ENCODE assay signal across 28 cellular contexts in the genomic region with DNA sequence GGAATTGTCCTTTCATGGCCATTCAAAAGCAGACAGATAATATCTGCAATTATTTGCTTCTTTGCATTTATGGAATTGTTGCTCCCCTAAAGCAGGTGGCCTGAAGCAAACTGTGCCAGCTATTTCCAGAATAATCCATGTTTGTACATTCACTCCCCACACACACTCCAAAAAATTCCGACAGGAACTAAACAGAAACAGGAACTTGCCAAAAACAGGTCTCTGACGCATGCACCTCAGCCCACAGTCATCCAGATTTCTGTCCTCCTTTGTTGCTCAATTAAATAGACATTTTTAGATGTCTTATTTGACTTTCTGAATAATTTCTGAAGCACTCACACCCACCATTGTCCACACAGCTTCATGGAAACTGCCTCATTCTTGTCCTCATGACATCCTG.
DNase-seq lines count a peak whose midpoint lies in the region; ATAC-seq and TF ChIP-seq lines count a peak whose summit lies in the region.
"Had no signal": no experiment of that assay in that cellular context is flagged by ENCODE, and none has a peak within 500 bp of the region (broad histone marks: within the 10 kb centered on the region; RNA-seq: fewer than 3 reads in every experiment).

No MANE protein-coding gene starts in this region.

- no peak overlapping the region for H2BK120ac ChIP-seq in mesendoderm (ENCODE audit: low read depth, low read length)

- peak overlapping the region; percentile 3; the same call in 1 of the 2 replicates for H2AFZ ChIP-seq in OCI-LY3 (ENCODE audit: low read depth, low read length)

- no peak overlapping the region for H3K4me3 ChIP-seq in AG10803 (ENCODE audit: low read length)
- H3K4me3 ChIP-seq in OCI-LY3 (ENCODE audit: low read length) = no peak overlapping the region
- H3K4me3 ChIP-seq in epithelial cell of esophagus (ENCODE audit: low read length) = no peak overlapping the region
- no peak overlapping the region for H3K4me3 ChIP-seq in mesendoderm (ENCODE audit: low read length)
- H3K4me3 ChIP-seq: GM12878, heart left ventricle, MG63, skin epidermis, suprapubic skin had no signal

- DNase-seq in AG10803 (ENCODE audit: low read depth) = peak; percentile 7
- DNase-seq in epithelial cell of esophagus (ENCODE audit: low read depth) = peak; percentile 44
- no peak for DNase-seq in omental fat pad (ENCODE audit: low spot score)
- no peak for DNase-seq in effector CD4-positive, alpha-beta T cell
- no peak for DNase-seq in stimulated activated CD8-positive, alpha-beta memory T cell treated with anti-CD3 and anti-CD28 coated beads, Interleukin-4, amount 100 ng/mL, for 48 hours
- DNase-seq in mesendoderm = no peak
- DNase-seq in HuH-7.5 (ENCODE audit: low spot score) = no peak
- DNase-seq: activated CD4-positive, alpha-beta memory T cell treated with anti-CD3 and anti-CD28 coated beads for 36 hours; activated CD4-positive, alpha-beta T cell treated with anti-CD3 and anti-CD28 coated beads for 1 hour; activated T-cell treated with anti-CD3 and anti-CD28 coated beads, Interleukin-2, amount 50 U/mL, for 72 hours; BE2C; CD8-positive, alpha-beta T cell; foreskin fibroblast; GOT3; heart left ventricle; MG63; natural killer cell; NCI-H146; NCI-H345; NCI-H69; nucleus accumbens; Right ventricle myocardium superior; stimulated activated naive CD4-positive, alpha-beta T cell; T-helper 2 cell had no signal

- H3K23ac ChIP-seq in mesendoderm (ENCODE audit: low read length) = no peak overlapping the region

- H3K36me3 ChIP-seq in OCI-LY3 (replicated peaks; ENCODE audit: low read depth, low read length) (no peaks in the 10 kb centered on the region), mesendoderm (ENCODE audit: control insufficient read depth, insufficient read depth, low read length) (no peaks in the 10 kb centered on the region)
- H3K36me3 ChIP-seq: BE2C, heart left ventricle, MG63, suprapubic skin had no signal

- no peak overlapping the region for H4K5ac ChIP-seq in mesendoderm (ENCODE audit: low read length)

- no CpG with 5 or more reads among the region's 2 CpGs for whole genome bisulfite sequencing in mesendoderm (ENCODE audit: extremely low coverage, insufficient coverage, low lambda C conversion rate)

- no peaks in the 10 kb centered on the region for H4K20me1 ChIP-seq in OCI-LY3 (ENCODE audit: insufficient read depth, low read length)

- no peaks in the 10 kb centered on the region for H3K9me3 ChIP-seq in OCI-LY3 (ENCODE audit: insufficient read depth, low read length)
- H3K9me3 ChIP-seq: BE2C, MG63, suprapubic skin had no signal

- peaks cover 7% of the 10 kb centered on the region; the same call in 1 of the 2 replicates for H3K4me1 ChIP-seq in OCI-LY3 (ENCODE audit: low read length)
- no peaks in the 10 kb centered on the region for H3K4me1 ChIP-seq in mesendoderm (ENCODE audit: control insufficient read depth, low read depth, low read length)
- H3K4me1 ChIP-seq: BE2C, suprapubic skin had no signal

- H3K27ac ChIP-seq in OCI-LY3 (ENCODE audit: low read length) = no peak overlapping the region
- no peak overlapping the region for H3K27ac ChIP-seq in mesendoderm (ENCODE audit: low read depth, low read length)
- H3K27ac ChIP-seq: skin epidermis, suprapubic skin had no signal

- no peak overlapping the region for H3K18ac ChIP-seq in mesendoderm (ENCODE audit: low read length)

- H4K8ac ChIP-seq in mesendoderm (ENCODE audit: low read depth, low read length) = no peak overlapping the region

- ATAC-seq in omental fat pad (ENCODE audit: low FRiP score) = peak; percentile 54
- ATAC-seq: activated T-cell treated with anti-CD3 and anti-CD28 coated beads, Interleukin-2, amount 50 U/mL, for 72 hours; CD8-positive, alpha-beta T cell; GM12878; natural killer cell had no signal

- no peaks in the 10 kb centered on the region for H3K79me1 ChIP-seq in mesendoderm (ENCODE audit: low read length)

- H3K4me2 ChIP-seq in OCI-LY3 (ENCODE audit: low read length) = no peak overlapping the region
- no peak overlapping the region for H3K4me2 ChIP-seq in mesendoderm (ENCODE audit: low read length)

- H3K56ac ChIP-seq in mesendoderm (ENCODE audit: low read length) = no peak overlapping the region

- no peak for TF ChIP-seq CTCF in AG10803 (conservative IDR thresholded peaks at IDR 0.05; ENCODE audit: low read length)
- TF ChIP-seq CTCF in OCI-LY3 (IDR thresholded peaks at IDR 0.05; ENCODE audit: low read depth, low read length) = no peak
- no peak for TF ChIP-seq CTCF in epithelial cell of esophagus (IDR thresholded peaks at IDR 0.05; ENCODE audit: insufficient read depth, low read depth, low read length, missing control alignments)
- TF ChIP-seq CTCF in omental fat pad (IDR thresholded peaks at IDR 0.05) = no peak

- H3K27me3 ChIP-seq in OCI-LY3 (ENCODE audit: low read depth, low read length) = no peaks in the 10 kb centered on the region
- no peaks in the 10 kb centered on the region for H3K27me3 ChIP-seq in mesendoderm (ENCODE audit: insufficient read depth, low read length, poor library complexity)
- H3K27me3 ChIP-seq: BE2C, heart left ventricle, MG63, suprapubic skin had no signal

- H3K9ac ChIP-seq in OCI-LY3 (ENCODE audit: low read length) (no peak overlapping the region), mesendoderm (ENCODE audit: low read length) (no peak overlapping the region)

- H3K79me2 ChIP-seq in OCI-LY3 (ENCODE audit: low read length) (no peaks in the 10 kb centered on the region), mesendoderm (ENCODE audit: control insufficient read depth, insufficient read depth, low read length) (no peaks in the 10 kb centered on the region)

- H2BK5ac ChIP-seq in mesendoderm (ENCODE audit: low read length) = no peak overlapping the region

- H2AK5ac ChIP-seq in mesendoderm (ENCODE audit: low read length) = no peak overlapping the region

- no peak overlapping the region for H3K4ac ChIP-seq in mesendoderm (ENCODE audit: low read depth, low read length)

- no peak overlapping the region for H2BK15ac ChIP-seq in mesendoderm (replicated peaks; ENCODE audit: low read depth)

Comparison
In these comparisons a context has a peak if more than half of its experiments do, and no peak if none do; other contexts are left out.
1. DNase-seq: peak in AG10803 (single experiment) and epithelial cell of esophagus (single experiment); none in omental fat pad (single experiment), effector CD4-positive, alpha-beta T cell (single experiment), stimulated activated CD8-positive, alpha-beta memory T cell treated with anti-CD3 and anti-CD28 coated beads, Interleukin-4, amount 100 ng/mL, for 48 hours (single experiment), mesendoderm (single experiment) and HuH-7.5 (single experiment).